12 cellular contexts compared by ENCODE assay signal in genomic region chr3:182248349-182248880, GRCh38.
A peak's percentile ranks its signal among the peaks of the same experiment; 100 is the strongest.
DNase-seq lines count a peak whose midpoint lies in the region; ATAC-seq and TF ChIP-seq lines count a peak whose summit lies in the region.
"Had no signal": no experiment of that assay in that cellular context is flagged by ENCODE, and none has a peak within 500 bp of the region (broad histone marks: within the 10 kb centered on the region; RNA-seq: fewer than 3 reads in every experiment).

No MANE protein-coding gene starts in this region.

- no peaks in the 10 kb centered on the region for H3K9me3 Mint-ChIP-seq in activated naive CD8-positive, alpha-beta T cell treated with anti-CD3 and anti-CD28 coated beads, Interleukin-2, amount 50 U/mL, for 24 hours
- peaks cover 6 to 10% of the 10 kb centered on the region in 2 donors for H3K9me3 Mint-ChIP-seq in natural killer cell
- no peaks in the 10 kb centered on the region for H3K9me3 Mint-ChIP-seq in activated T-cell treated with anti-CD3 and anti-CD28 coated beads, Interleukin-2, amount 50 U/mL, for 4 hours
- H3K9me3 Mint-ChIP-seq: activated CD4-positive, alpha-beta T cell treated with anti-CD3 and anti-CD28 coated beads, Interleukin-2, amount 10 ng/mL, durations not matched to agents 24 days and 14 days had no signal

- no peaks in the 10 kb centered on the region for H3F3A ChIP-seq in DOHH2 (ENCODE audit: control insufficient read depth, insufficient read depth)

- H3K36me3 ChIP-seq in DOHH2 (ENCODE audit: control insufficient read depth, low read length) (no peaks in the 10 kb centered on the region), SJSA1 (no peaks in the 10 kb centered on the region)
- H3K36me3 ChIP-seq: neutrophil had no signal

- no peak overlapping the region for H3K4me2 ChIP-seq in DOHH2 (ENCODE audit: low read length)

- H3K27me3 ChIP-seq in DOHH2 (ENCODE audit: control insufficient read depth, low read length) = no peaks in the 10 kb centered on the region
- H3K27me3 ChIP-seq in SJSA1 (replicated peaks) = no peaks in the 10 kb centered on the region

- intact Hi-C loops in natural killer cell (cut with micrococcal nuclease) = no loop called here

- H3K9me3 ChIP-seq in DOHH2 (ENCODE audit: control insufficient read depth, insufficient read depth, low read length) = no peaks in the 10 kb centered on the region
- no peaks in the 10 kb centered on the region for H3K9me3 ChIP-seq in SJSA1 (replicated peaks)
- H3K9me3 ChIP-seq: neutrophil had no signal

- H3K4me3 ChIP-seq in DOHH2 (ENCODE audit: low read length) (no peak overlapping the region), SJSA1 (no peak overlapping the region)

- H3K36me3 Mint-ChIP-seq in activated naive CD8-positive, alpha-beta T cell treated with anti-CD3 and anti-CD28 coated beads, Interleukin-2, amount 50 U/mL, for 24 hours (ENCODE audit: low read depth) = no peaks in the 10 kb centered on the region
- no peaks in the 10 kb centered on the region for H3K36me3 Mint-ChIP-seq in natural killer cell
- H3K36me3 Mint-ChIP-seq in activated T-cell treated with anti-CD3 and anti-CD28 coated beads, Interleukin-2, amount 50 U/mL, for 4 hours (ENCODE audit: insufficient read depth) = no peaks in the 10 kb centered on the region

- no peak for ATAC-seq in activated naive CD8-positive, alpha-beta T cell treated with anti-CD3 and anti-CD28 coated beads, Interleukin-2, amount 50 U/mL, for 24 hours
- no peak for ATAC-seq in natural killer cell
- ATAC-seq in activated T-cell treated with anti-CD3 and anti-CD28 coated beads, Interleukin-2, amount 50 U/mL, for 4 hours = no peak

- H3K4me1 ChIP-seq in DOHH2 (ENCODE audit: control insufficient read depth, low read length) = no peaks in the 10 kb centered on the region
- peaks cover 8% of the 10 kb centered on the region; the same call in 1 of the 2 replicates for H3K4me1 ChIP-seq in SJSA1 (replicated peaks)

- POLR2A ChIA-PET in HEK293T (lab: Yijun Ruan, JAX) = no interaction called here

- H3K27ac ChIP-seq in DOHH2 (ENCODE audit: low read depth, low read length) (no peak overlapping the region), SJSA1 (no peak overlapping the region)

- no peaks in the 10 kb centered on the region for H4K20me1 ChIP-seq in DOHH2 (ENCODE audit: control insufficient read depth, insufficient read depth, low read depth, low read length)

- DNase-seq in HEK293T (ENCODE audit: extremely low spot score) (peak; percentile 9), SJSA1 (ENCODE audit: low read depth in 1 of 2, low spot score in 2 of 2) (peak; percentile 47 to 51), iPS-NIHi11 (ENCODE audit: low spot score) (peak; percentile 26), natural killer cell (no peak), midbrain (lab: John Stamatoyannopoulos, UW) (no peak)
- no peak for DNase-seq in activated naive CD8-positive, alpha-beta T cell treated with anti-CD3 and anti-CD28 coated beads, Interleukin-2, amount 50 U/mL, for 24 hours
- DNase-seq in activated T-cell treated with anti-CD3 and anti-CD28 coated beads, Interleukin-2, amount 50 U/mL, for 4 hours = no peak
- DNase-seq: activated CD4-positive, alpha-beta T cell treated with anti-CD3 and anti-CD28 coated beads, Interleukin-2, amount 10 ng/mL, durations not matched to agents 24 days and 14 days; activated naive CD4-positive, alpha-beta T cell; stimulated activated naive CD4-positive, alpha-beta T cell had no signal

- H3K4me3 Mint-ChIP-seq in activated naive CD8-positive, alpha-beta T cell treated with anti-CD3 and anti-CD28 coated beads, Interleukin-2, amount 50 U/mL, for 24 hours = no peak overlapping the region
- no peak overlapping the region for H3K4me3 Mint-ChIP-seq in natural killer cell
- H3K4me3 Mint-ChIP-seq in activated T-cell treated with anti-CD3 and anti-CD28 coated beads, Interleukin-2, amount 50 U/mL, for 4 hours = no peak overlapping the region
- H3K4me3 Mint-ChIP-seq: activated CD4-positive, alpha-beta T cell treated with anti-CD3 and anti-CD28 coated beads, Interleukin-2, amount 10 ng/mL, durations not matched to agents 24 days and 14 days had no signal

- no peaks in the 10 kb centered on the region for H3K27me3 Mint-ChIP-seq in activated naive CD8-positive, alpha-beta T cell treated with anti-CD3 and anti-CD28 coated beads, Interleukin-2, amount 50 U/mL, for 24 hours
- H3K27me3 Mint-ChIP-seq in natural killer cell (ENCODE audit: low read depth in 2 of 2) = no peaks in the 10 kb centered on the region
- H3K27me3 Mint-ChIP-seq in activated T-cell treated with anti-CD3 and anti-CD28 coated beads, Interleukin-2, amount 50 U/mL, for 4 hours (ENCODE audit: low read depth) = no peaks in the 10 kb centered on the region
- H3K27me3 Mint-ChIP-seq: activated CD4-positive, alpha-beta T cell treated with anti-CD3 and anti-CD28 coated beads, Interleukin-2, amount 10 ng/mL, durations not matched to agents 24 days and 14 days had no signal

- TF ChIP-seq CTCF in DOHH2 (IDR thresholded peaks at IDR 0.05; ENCODE audit: low read depth, low read length, poor library complexity, severe bottlenecking) (peak; percentile 25), natural killer cell (IDR thresholded peaks at IDR 0.05) (no peak)

- no peaks in the 10 kb centered on the region for H3K9me2 ChIP-seq in DOHH2 (replicated peaks; ENCODE audit: control insufficient read depth, low read length)

- H3K79me2 ChIP-seq in DOHH2 (ENCODE audit: control insufficient read depth, low read length) = no peaks in the 10 kb centered on the region

- no peaks in the 10 kb centered on the region for H3K4me1 Mint-ChIP-seq in activated naive CD8-positive, alpha-beta T cell treated with anti-CD3 and anti-CD28 coated beads, Interleukin-2, amount 50 U/mL, for 24 hours
- H3K4me1 Mint-ChIP-seq in natural killer cell = no peaks in the 10 kb centered on the region
- H3K4me1 Mint-ChIP-seq in activated T-cell treated with anti-CD3 and anti-CD28 coated beads, Interleukin-2, amount 50 U/mL, for 4 hours (ENCODE audit: low read depth) = no peaks in the 10 kb centered on the region
- H3K4me1 Mint-ChIP-seq: activated CD4-positive, alpha-beta T cell treated with anti-CD3 and anti-CD28 coated beads, Interleukin-2, amount 10 ng/mL, durations not matched to agents 24 days and 14 days had no signal

- H3K27ac Mint-ChIP-seq in activated naive CD8-positive, alpha-beta T cell treated with anti-CD3 and anti-CD28 coated beads, Interleukin-2, amount 50 U/mL, for 24 hours = no peak overlapping the region
- H3K27ac Mint-ChIP-seq in natural killer cell = no peak overlapping the region
- H3K27ac Mint-ChIP-seq: activated CD4-positive, alpha-beta T cell treated with anti-CD3 and anti-CD28 coated beads, Interleukin-2, amount 10 ng/mL, durations not matched to agents 24 days and 14 days had no signal

- CTCF ChIA-PET in HEK293T (lab: Yijun Ruan, JAX) = interaction anchor here (0.7 kb wide), 1 partner anchor 15 kb away, joined by 3 read pairs; no protein-coding TSS in a partner anchor

TF ChIP-seq in HEK293T, 16 proteins besides CTCF, POLR2A, EP300 and RAD21:
- TF ChIP-seq BHLHE40 (IDR thresholded peaks at IDR 0.05; ENCODE audit: borderline replicate concordance) = no peak
- TF ChIP-seq CTBP1 (IDR thresholded peaks at IDR 0.05; ENCODE audit: borderline replicate concordance) = no peak
- no peak for TF ChIP-seq HDGF (IDR thresholded peaks at IDR 0.05; ENCODE audit: borderline replicate concordance)
- TF ChIP-seq SUZ12 (IDR thresholded peaks at IDR 0.05) = no peak

Comparison
In these comparisons a context has a peak if more than half of its experiments do, and no peak if none do; other contexts are left out.
1. DNase-seq: peak in HEK293T (single experiment), SJSA1 (2 of 2) and iPS-NIHi11 (single experiment); none in activated naive CD8-positive, alpha-beta T cell treated with anti-CD3 and anti-CD28 coated beads, Interleukin-2, amount 50 U/mL, for 24 hours (single experiment), natural killer cell (single experiment), midbrain (single experiment) and activated T-cell treated with anti-CD3 and anti-CD28 coated beads, Interleukin-2, amount 50 U/mL, for 4 hours (single experiment).